Comparison of ENCODE assay signal across 8 cellular contexts in the genomic region with DNA sequence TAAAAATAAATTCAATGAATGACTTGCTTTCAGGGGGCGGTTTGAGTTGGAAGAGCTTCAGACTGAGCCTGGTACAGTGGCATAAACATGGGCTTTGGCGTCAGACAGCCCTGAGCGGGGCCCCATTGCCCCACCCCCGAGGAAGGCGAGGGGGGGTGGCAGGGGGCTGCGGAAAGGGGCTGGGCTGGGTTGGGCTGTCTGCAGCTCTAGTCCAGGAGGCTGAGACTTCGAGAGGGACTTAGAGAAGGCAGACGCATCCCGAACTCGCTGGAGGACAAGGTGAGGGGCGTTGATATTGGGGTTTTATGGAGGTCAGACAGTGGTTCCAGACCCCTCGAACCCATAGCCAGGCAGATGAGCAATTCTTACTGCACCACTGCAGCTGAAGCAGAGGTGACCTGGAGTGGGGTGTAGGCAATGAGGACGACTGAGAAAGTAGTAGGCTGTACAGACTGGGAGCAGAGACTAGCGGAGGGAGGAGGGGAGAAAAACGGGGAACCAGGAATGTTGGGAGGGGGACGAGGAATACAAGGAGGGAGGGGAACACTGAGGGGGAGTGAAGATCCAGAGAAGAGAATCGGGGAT. TPM values are rescaled to one million over a fixed set of nuclear protein-coding genes. Genes with fewer than 3 reads are reported as not detected.
DNase-seq lines count a peak whose midpoint lies in the region; ATAC-seq and TF ChIP-seq lines count a peak whose summit lies in the region.

MAGED2 (plus strand) TSS at position 222 of the 585 bp plus-strand sequence. CDS start 1,587 bp downstream, outside the sequence.

- H3K27ac Mint-ChIP-seq in natural killer cell treated with Interleukin-12 subunit alpha and Interleukin-12 subunit beta and Interleukin-15 and Interleukin-18, amount 100 ng/mL, for 72 hours, result peak within 1 kb of the TSS; percentile 85 to 91

- TF ChIP-seq CTCF in GM12875 (IDR thresholded peaks at IDR 0.05; ENCODE audit: borderline replicate concordance, insufficient read depth, low read depth, low read length), result no peak
- TF ChIP-seq CTCF in OCI-LY7 (conservative IDR thresholded peaks at IDR 0.05; ENCODE audit: low read length), result no peak
- TF ChIP-seq CTCF in foreskin keratinocyte (conservative IDR thresholded peaks at IDR 0.05), result no peak
- no peak for TF ChIP-seq CTCF in transverse colon (IDR thresholded peaks at IDR 0.05)

- 23% methylated on average over 17 of the region's 17 CpGs; no CpG with 5 or more reads in 1 of the 2 donors for WGBS in transverse colon (ENCODE audit: low coverage in 1 of 2), 2 donors

- peaks cover 17 to 19% of the 10 kb centered on the region in 2 donors for H3K4me1 Mint-ChIP-seq in natural killer cell treated with Interleukin-12 subunit alpha and Interleukin-12 subunit beta and Interleukin-15 and Interleukin-18, amount 100 ng/mL, for 72 hours (ENCODE audit: low read depth in 2 of 2)

- peak within 1 kb of the TSS; percentile 88 for H3K4me2 ChIP-seq in OCI-LY7 (ENCODE audit: low read length)

- intact Hi-C loops in OCI-LY7 (cut with micrococcal nuclease; ENCODE audit: unreplicated experiment), result loop anchor here (2.0 to 5.0 kb wide), 2 partner anchors 169 to 355 kb away; no protein-coding TSS in a partner anchor
- intact Hi-C loops in transverse colon (cut with DNase I; ENCODE audit: low total_unique reads), result no loop called here

- in situ Hi-C loops in transverse colon (cut with MboI; ENCODE audit: low pct_ligation_motif_present in 1 of 4, low pct_unique_long_range_greater_than_20kb in 1 of 4, low sequenced_read_pairs in 3 of 4), result loop anchor here in 2 of 4 donors (25.0 kb wide), 2 partner anchors 170 to 370 kb away; partner anchors contain the start of gene TSR2 (in 1 of the 2)

- H4K20me1 ChIP-seq in OCI-LY7 (ENCODE audit: insufficient read depth, low read length), result no peaks in the 10 kb centered on the region

- POLR2A ChIA-PET in OCI-LY7 (lab: Charles Lee), result interaction anchor here (0.6 to 1.3 kb wide), 5 partner anchors 13 to 1633 kb away, joined by 3 to 7 read pairs (median 3); no protein-coding TSS in a partner anchor

- H3K4me1 ChIP-seq in OCI-LY7 (ENCODE audit: insufficient read depth, low read length, poor library complexity, severe bottlenecking) (peaks cover 14% of the 10 kb centered on the region), foreskin keratinocyte (no peaks in the 10 kb centered on the region), transverse colon (peaks cover 3 to 12% (median 8%) of the 10 kb centered on the region in 4 donors)

- H3K36me3 Mint-ChIP-seq in natural killer cell treated with Interleukin-12 subunit alpha and Interleukin-12 subunit beta and Interleukin-15 and Interleukin-18, amount 100 ng/mL, for 72 hours, result no peaks in the 10 kb centered on the region

- DNase-seq in OCI-LY7 (ENCODE audit: low spot score) (no peak), foreskin keratinocyte (no peak), transverse colon (peak; percentile 33), SKM-1 (lab: John Stamatoyannopoulos, UW; ENCODE audit: unreplicated experiment) (no peak), NCI-H2107 treated with DMSO at 0.1 percent for 48 hours (lab: John Stamatoyannopoulos, UW; ENCODE audit: unreplicated experiment) (no peak)
- peak; percentile 27 for DNase-seq in activated naive CD4-positive, alpha-beta T cell treated with anti-CD3 and anti-CD28 coated beads, Interleukin-2, amount 50 U/mL, for 16 hours
- DNase-seq in natural killer cell treated with Interleukin-12 subunit alpha and Interleukin-12 subunit beta and Interleukin-15 and Interleukin-18, amount 100 ng/mL, for 72 hours (ENCODE audit: low spot score), result no peak

- ATAC-seq in foreskin keratinocyte, result peak; percentile 1
- ATAC-seq in natural killer cell treated with Interleukin-12 subunit alpha and Interleukin-12 subunit beta and Interleukin-15 and Interleukin-18, amount 100 ng/mL, for 72 hours, result no peak

- no peaks in the 10 kb centered on the region for H3K79me2 ChIP-seq in OCI-LY7 (ENCODE audit: insufficient read depth, low read depth, low read length)

- CTCF ChIA-PET in OCI-LY7 (lab: Charles Lee; ENCODE audit: unreplicated experiment), result no interaction called here

- no peak within 1 kb of the TSS for H3K27ac ChIP-seq in OCI-LY7 (ENCODE audit: low read depth, low read length, poor library complexity, severe bottlenecking)
- H3K27ac ChIP-seq in foreskin keratinocyte, result peak within 1 kb of the TSS; percentile 62
- peak within 1 kb of the TSS; percentile 84 to 93 (median 86) for H3K27ac ChIP-seq in transverse colon

- H3K4me3 ChIP-seq in GM12875 (ENCODE audit: low read depth, low read length) (peak within 1 kb of the TSS; percentile 50), OCI-LY7 (ENCODE audit: low read depth, low read length, poor library complexity, severe bottlenecking) (peak within 1 kb of the TSS; percentile 82), transverse colon (peak within 1 kb of the TSS; percentile 54 to 84 (median 78))

- H3K27me3 ChIP-seq in foreskin keratinocyte (peaks cover 4% of the 10 kb centered on the region), transverse colon (no peaks in the 10 kb centered on the region)

- H3K9me2 ChIP-seq in OCI-LY7 (ENCODE audit: insufficient read depth, low read length), result no peaks in the 10 kb centered on the region

- BruUV-seq in OCI-LY7 (replicated peaks; lab: Mats Ljungman, UMichigan), result no TSS peak

- TF ChIP-seq POLR2A in transverse colon (IDR thresholded peaks at IDR 0.05), result no peak

- peak within 1 kb of the TSS; percentile 93 for H3K4me3 Mint-ChIP-seq in natural killer cell treated with Interleukin-12 subunit alpha and Interleukin-12 subunit beta and Interleukin-15 and Interleukin-18, amount 100 ng/mL, for 72 hours

- no peak for TF ChIP-seq EP300 in transverse colon (IDR thresholded peaks at IDR 0.05; ENCODE audit: low read depth)

- H3K9me3 ChIP-seq in OCI-LY7 (ENCODE audit: low read length) (no peaks in the 10 kb centered on the region), transverse colon (no peaks in the 10 kb centered on the region)

- H3K36me3 ChIP-seq in OCI-LY7 (ENCODE audit: insufficient read depth, low read length) (no peaks in the 10 kb centered on the region), transverse colon (no peaks in the 10 kb centered on the region)

- peaks cover 0 to 7% of the 10 kb centered on the region in 2 donors for H3K27me3 Mint-ChIP-seq in natural killer cell treated with Interleukin-12 subunit alpha and Interleukin-12 subunit beta and Interleukin-15 and Interleukin-18, amount 100 ng/mL, for 72 hours

- H3K9me3 Mint-ChIP-seq in natural killer cell treated with Interleukin-12 subunit alpha and Interleukin-12 subunit beta and Interleukin-15 and Interleukin-18, amount 100 ng/mL, for 72 hours, result no peaks in the 10 kb centered on the region

- peak within 1 kb of the TSS; percentile 95 for H2AFZ ChIP-seq in OCI-LY7 (ENCODE audit: low read length)

RNA-seq across cellular contexts. Expression of gene MAGED2, which starts in this region (rescaled TPM):
- total RNA-seq in OCI-LY7 (2014; rRNA removed; shearing (Covaris generic)), result 27.1 and 29.8 TPM in 2 replicates
- total RNA-seq in OCI-LY7 (2022) (43.3 and 48.3 TPM in 2 replicates), foreskin keratinocyte (88.6 and 119 TPM in 2 replicates), transverse colon (100 to 1,000 TPM in 1 of 4 donors, 10 to 100 TPM in 3; 32.9 to 215 (median 67.4) TPM)
- polyA plus RNA-seq in foreskin keratinocyte, result 92.1 and 112 TPM in 2 replicates
- 10 to 100 TPM; 25.0 to 40.5 TPM for total RNA-seq in natural killer cell treated with Interleukin-12 subunit alpha and Interleukin-12 subunit beta and Interleukin-15 and Interleukin-18, amount 100 ng/mL, for 72 hours

Comparison
In these comparisons a context has a peak if more than half of its experiments do, and no peak if none do; other contexts are left out.
1. DNase-seq: peak in activated naive CD4-positive, alpha-beta T cell treated with anti-CD3 and anti-CD28 coated beads, Interleukin-2, amount 50 U/mL, for 16 hours (single experiment) and transverse colon (single experiment); none in OCI-LY7 (single experiment), foreskin keratinocyte (0 of 2), natural killer cell treated with Interleukin-12 subunit alpha and Interleukin-12 subunit beta and Interleukin-15 and Interleukin-18, amount 100 ng/mL, for 72 hours (single experiment), SKM-1 (single experiment) and NCI-H2107 treated with DMSO at 0.1 percent for 48 hours (single experiment).
2. Peak in every context shown above with its lines, with median percentiles within 50 percentile points of each other: H3K4me3 ChIP-seq.